ENCODE assay signal across 19 cellular contexts in the genomic region with DNA sequence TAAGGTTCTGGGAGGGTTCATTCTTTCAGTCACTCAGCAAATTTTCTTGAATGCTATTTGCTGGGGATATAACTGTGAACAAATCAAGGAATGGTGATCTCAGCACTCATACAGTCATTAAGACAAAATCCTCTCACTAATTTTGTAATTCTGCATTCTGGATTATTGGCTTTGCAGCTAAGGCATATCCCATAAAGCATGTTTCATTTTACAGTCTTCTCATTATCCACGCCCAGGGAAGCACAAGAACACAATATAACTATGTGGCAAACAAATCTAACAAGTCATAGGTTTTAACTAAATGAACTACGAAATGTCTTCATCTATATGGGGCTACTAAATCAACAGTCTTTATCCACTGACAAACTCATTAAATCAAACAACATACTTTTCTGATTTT.
DNase-seq lines count a peak whose midpoint lies in the region; ATAC-seq, FAIRE-seq and TF ChIP-seq lines count a peak whose summit lies in the region.
"Had no signal": no experiment of that assay in that cellular context is flagged by ENCODE, and none has a peak within 500 bp of the region (broad histone marks: within the 10 kb centered on the region; RNA-seq: fewer than 3 reads in every experiment).

No MANE protein-coding gene starts in this region.

- no peak for TF ChIP-seq CTCF in D721Med (IDR thresholded peaks at IDR 0.05; ENCODE audit: insufficient read depth, missing control alignments)
- no peak for TF ChIP-seq CTCF in HEK293 (tag by site-specific recombination; IDR thresholded peaks at IDR 0.05)
- TF ChIP-seq CTCF in VCaP (conservative IDR thresholded peaks at IDR 0.05): no peak

- no peaks in the 10 kb centered on the region; the same call in 1 of the 2 replicates for H3K4me1 ChIP-seq in HEK293 (ENCODE audit: control insufficient read depth, insufficient read depth, low read length)

- ATAC-seq in naive B cell (ENCODE audit: low read depth in 2 of 2): no peak
- ATAC-seq in HG03342 (IDR thresholded peaks at IDR 0.05; ENCODE audit: unreplicated experiment): no peak
- ATAC-seq: CD8-positive, alpha-beta T cell; HCT116 had no signal

- DNase-seq in D721Med (ENCODE audit: insufficient read length, low spot score) (no peak), naive B cell (no peak), NK-92 (lab: John Stamatoyannopoulos, UW; ENCODE audit: unreplicated experiment) (no peak), NCI-H226 (no peak)
- DNase-seq: BE2C; CD8-positive, alpha-beta T cell; COR-L47; DND-41; GF-D8; GM23248 had no signal

- H3K36me3 ChIP-seq in HEK293 (ENCODE audit: control insufficient read depth in 2 of 2, insufficient read depth in 1 of 2, low read length in 2 of 2): no peaks in the 10 kb centered on the region
- H3K36me3 ChIP-seq: BE2C had no signal

- H3K27ac Mint-ChIP-seq in naive B cell: peak overlapping the region in 4 of 6 donors; percentile 9 to 87 (median 38)
- H3K27ac Mint-ChIP-seq: CD14-positive monocyte; CD8-positive, alpha-beta T cell; IgD-negative memory B cell had no signal

- peak; percentile 86 for FAIRE-seq in D721Med (lab: Jason Lieb, UNC)
- FAIRE-seq: A204.1, H54 had no signal

- peak overlapping the region in 2 of 8 donors; percentile 26 to 29 for H3K4me3 Mint-ChIP-seq in naive B cell
- H3K4me3 Mint-ChIP-seq: CD14-positive monocyte; CD8-positive, alpha-beta T cell; IgD-negative memory B cell had no signal

- no peaks in the 10 kb centered on the region for H3K27me3 Mint-ChIP-seq in naive B cell
- H3K27me3 Mint-ChIP-seq: IgD-negative memory B cell had no signal

- H3K36me3 Mint-ChIP-seq in naive B cell: peaks cover 9 to 16% of the 10 kb centered on the region in 2 donors

- peaks cover 39 to 57% (median 47%) of the 10 kb centered on the region in 3 donors for H3K4me1 Mint-ChIP-seq in naive B cell
- H3K4me1 Mint-ChIP-seq: CD14-positive monocyte had no signal

- H3K27ac ChIP-seq in HEK293 (ENCODE audit: extremely low read depth, low read depth, low read length) (no peak overlapping the region), VCaP (peak overlapping the region; percentile 56)
- H3K27ac ChIP-seq: GM23248, KMS-11 had no signal

- POLR2A ChIA-PET in HEK293 (lab: Yijun Ruan, JAX): no interaction called here

- H3K9me3 Mint-ChIP-seq in naive B cell: peaks cover 0 to 3% (median 0%) of the 10 kb centered on the region in 7 donors
- H3K9me3 Mint-ChIP-seq: CD8-positive, alpha-beta T cell; IgD-negative memory B cell had no signal

- no peak overlapping the region for H3K4me3 ChIP-seq in HEK293 (ENCODE audit: low read depth, low read length)
- H3K4me3 ChIP-seq: GM23248 had no signal

- CTCF ChIA-PET in HEK293 (lab: Yijun Ruan, JAX): no interaction called here

- no peaks in the 10 kb centered on the region for H3K9me3 ChIP-seq in HEK293 (ENCODE audit: control insufficient read depth, insufficient read depth, low read depth, low read length)
- H3K9me3 ChIP-seq: BE2C had no signal

TF ChIP-seq in HEK293, 187 proteins besides CTCF, POLR2A, EP300 and RAD21:
- no peak for TF ChIP-seq ZNF175 (tag by site-specific recombination; IDR thresholded peaks at IDR 0.05)
- TF ChIP-seq ZNF404 (tag by site-specific recombination; IDR thresholded peaks at IDR 0.05): no peak
- TF ChIP-seq, protein P1, sequence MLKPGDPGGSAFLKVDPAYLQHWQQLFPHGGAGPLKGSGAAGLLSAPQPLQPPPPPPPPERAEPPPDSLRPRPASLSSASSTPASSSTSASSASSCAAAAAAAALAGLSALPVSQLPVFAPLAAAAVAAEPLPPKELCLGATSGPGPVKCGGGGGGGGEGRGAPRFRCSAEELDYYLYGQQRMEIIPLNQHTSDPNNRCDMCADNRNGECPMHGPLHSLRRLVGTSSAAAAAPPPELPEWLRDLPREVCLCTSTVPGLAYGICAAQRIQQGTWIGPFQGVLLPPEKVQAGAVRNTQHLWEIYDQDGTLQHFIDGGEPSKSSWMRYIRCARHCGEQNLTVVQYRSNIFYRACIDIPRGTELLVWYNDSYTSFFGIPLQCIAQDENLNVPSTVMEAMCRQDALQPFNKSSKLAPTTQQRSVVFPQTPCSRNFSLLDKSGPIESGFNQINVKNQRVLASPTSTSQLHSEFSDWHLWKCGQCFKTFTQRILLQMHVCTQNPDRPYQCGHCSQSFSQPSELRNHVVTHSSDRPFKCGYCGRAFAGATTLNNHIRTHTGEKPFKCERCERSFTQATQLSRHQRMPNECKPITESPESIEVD (tag by site-specific recombination; IDR thresholded peaks at IDR 0.05): peak; percentile 38; the same call in 1 of the 2 replicates
- TF ChIP-seq YY1 (tag by site-specific recombination; IDR thresholded peaks at IDR 0.05): no peak
- no peak for TF ChIP-seq ZNF10 (tag by site-specific recombination; IDR thresholded peaks at IDR 0.05)
